Comparison of ENCODE assay signal across 1 cellular context in the genomic region with DNA sequence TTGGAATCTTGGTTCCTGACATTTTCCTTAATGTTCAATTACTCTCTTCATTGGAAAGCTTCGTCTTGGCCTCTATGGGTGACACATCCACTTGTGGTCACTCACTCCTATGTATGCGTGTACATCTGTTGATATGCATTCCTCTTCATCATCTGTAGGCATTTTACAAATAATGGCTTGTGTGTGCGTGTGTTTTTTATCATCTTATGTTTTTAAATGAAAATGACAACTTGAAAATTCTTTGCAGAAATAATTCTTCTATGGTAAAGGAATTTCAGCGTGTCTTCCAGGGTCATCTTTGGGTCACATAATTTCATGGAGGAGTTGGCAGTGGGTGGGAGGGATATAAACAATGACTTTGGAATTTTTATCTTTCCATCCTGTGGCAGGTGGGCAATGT.
TF ChIP-seq lines count a peak whose summit lies in the region.

No MANE protein-coding gene starts in this region.

TF ChIP-seq in SK-N-SH, 30 proteins besides CTCF, POLR2A, EP300 and RAD21 (continued from another document):
- TF ChIP-seq, protein P1, sequence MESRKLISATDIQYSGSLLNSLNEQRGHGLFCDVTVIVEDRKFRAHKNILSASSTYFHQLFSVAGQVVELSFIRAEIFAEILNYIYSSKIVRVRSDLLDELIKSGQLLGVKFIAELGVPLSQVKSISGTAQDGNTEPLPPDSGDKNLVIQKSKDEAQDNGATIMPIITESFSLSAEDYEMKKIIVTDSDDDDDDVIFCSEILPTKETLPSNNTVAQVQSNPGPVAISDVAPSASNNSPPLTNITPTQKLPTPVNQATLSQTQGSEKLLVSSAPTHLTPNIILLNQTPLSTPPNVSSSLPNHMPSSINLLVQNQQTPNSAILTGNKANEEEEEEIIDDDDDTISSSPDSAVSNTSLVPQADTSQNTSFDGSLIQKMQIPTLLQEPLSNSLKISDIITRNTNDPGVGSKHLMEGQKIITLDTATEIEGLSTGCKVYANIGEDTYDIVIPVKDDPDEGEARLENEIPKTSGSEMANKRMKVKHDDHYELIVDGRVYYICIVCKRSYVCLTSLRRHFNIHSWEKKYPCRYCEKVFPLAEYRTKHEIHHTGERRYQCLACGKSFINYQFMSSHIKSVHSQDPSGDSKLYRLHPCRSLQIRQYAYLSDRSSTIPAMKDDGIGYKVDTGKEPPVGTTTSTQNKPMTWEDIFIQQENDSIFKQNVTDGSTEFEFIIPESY (IDR thresholded peaks at IDR 0.05; ENCODE audit: borderline replicate concordance, low read depth): peak; percentile 85
- TF ChIP-seq, protein P2, sequence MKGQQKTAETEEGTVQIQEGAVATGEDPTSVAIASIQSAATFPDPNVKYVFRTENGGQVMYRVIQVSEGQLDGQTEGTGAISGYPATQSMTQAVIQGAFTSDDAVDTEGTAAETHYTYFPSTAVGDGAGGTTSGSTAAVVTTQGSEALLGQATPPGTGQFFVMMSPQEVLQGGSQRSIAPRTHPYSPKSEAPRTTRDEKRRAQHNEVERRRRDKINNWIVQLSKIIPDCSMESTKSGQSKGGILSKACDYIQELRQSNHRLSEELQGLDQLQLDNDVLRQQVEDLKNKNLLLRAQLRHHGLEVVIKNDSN (IDR thresholded peaks at IDR 0.05; ENCODE audit: borderline replicate concordance, low read depth): no peak
- TF ChIP-seq FOXJ3 (CRISPR knock-in tag; IDR thresholded peaks at IDR 0.05) (no peak), MXI1 (IDR thresholded peaks at IDR 0.05; ENCODE audit: low read depth, low read length) (no peak), NFIC (IDR thresholded peaks at IDR 0.05; ENCODE audit: borderline replicate concordance) (peak; percentile 92), GATA2 (CRISPR knock-in tag; IDR thresholded peaks at IDR 0.05) (no peak), MEF2A (IDR thresholded peaks at IDR 0.05; ENCODE audit: borderline replicate concordance, low read depth) (peak; percentile 89), FOSL2 (IDR thresholded peaks at IDR 0.05; ENCODE audit: borderline replicate concordance, low read depth) (peak; percentile 79), CHD2 (IDR thresholded peaks at IDR 0.05; ENCODE audit: low read length, partially characterized antibody) (no peak), JUND (IDR thresholded peaks at IDR 0.05) (peak; percentile 95), SMC3 (IDR thresholded peaks at IDR 0.05; ENCODE audit: low read depth, low read length) (no peak)
- TF ChIP-seq, protein P3, sequence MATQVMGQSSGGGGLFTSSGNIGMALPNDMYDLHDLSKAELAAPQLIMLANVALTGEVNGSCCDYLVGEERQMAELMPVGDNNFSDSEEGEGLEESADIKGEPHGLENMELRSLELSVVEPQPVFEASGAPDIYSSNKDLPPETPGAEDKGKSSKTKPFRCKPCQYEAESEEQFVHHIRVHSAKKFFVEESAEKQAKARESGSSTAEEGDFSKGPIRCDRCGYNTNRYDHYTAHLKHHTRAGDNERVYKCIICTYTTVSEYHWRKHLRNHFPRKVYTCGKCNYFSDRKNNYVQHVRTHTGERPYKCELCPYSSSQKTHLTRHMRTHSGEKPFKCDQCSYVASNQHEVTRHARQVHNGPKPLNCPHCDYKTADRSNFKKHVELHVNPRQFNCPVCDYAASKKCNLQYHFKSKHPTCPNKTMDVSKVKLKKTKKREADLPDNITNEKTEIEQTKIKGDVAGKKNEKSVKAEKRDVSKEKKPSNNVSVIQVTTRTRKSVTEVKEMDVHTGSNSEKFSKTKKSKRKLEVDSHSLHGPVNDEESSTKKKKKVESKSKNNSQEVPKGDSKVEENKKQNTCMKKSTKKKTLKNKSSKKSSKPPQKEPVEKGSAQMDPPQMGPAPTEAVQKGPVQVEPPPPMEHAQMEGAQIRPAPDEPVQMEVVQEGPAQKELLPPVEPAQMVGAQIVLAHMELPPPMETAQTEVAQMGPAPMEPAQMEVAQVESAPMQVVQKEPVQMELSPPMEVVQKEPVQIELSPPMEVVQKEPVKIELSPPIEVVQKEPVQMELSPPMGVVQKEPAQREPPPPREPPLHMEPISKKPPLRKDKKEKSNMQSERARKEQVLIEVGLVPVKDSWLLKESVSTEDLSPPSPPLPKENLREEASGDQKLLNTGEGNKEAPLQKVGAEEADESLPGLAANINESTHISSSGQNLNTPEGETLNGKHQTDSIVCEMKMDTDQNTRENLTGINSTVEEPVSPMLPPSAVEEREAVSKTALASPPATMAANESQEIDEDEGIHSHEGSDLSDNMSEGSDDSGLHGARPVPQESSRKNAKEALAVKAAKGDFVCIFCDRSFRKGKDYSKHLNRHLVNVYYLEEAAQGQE (IDR thresholded peaks at IDR 0.05; ENCODE audit: low read depth, low read length): no peak
- TF ChIP-seq, protein P4, sequence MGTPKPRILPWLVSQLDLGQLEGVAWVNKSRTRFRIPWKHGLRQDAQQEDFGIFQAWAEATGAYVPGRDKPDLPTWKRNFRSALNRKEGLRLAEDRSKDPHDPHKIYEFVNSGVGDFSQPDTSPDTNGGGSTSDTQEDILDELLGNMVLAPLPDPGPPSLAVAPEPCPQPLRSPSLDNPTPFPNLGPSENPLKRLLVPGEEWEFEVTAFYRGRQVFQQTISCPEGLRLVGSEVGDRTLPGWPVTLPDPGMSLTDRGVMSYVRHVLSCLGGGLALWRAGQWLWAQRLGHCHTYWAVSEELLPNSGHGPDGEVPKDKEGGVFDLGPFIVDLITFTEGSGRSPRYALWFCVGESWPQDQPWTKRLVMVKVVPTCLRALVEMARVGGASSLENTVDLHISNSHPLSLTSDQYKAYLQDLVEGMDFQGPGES (IDR thresholded peaks at IDR 0.05; ENCODE audit: low read depth, low read length): no peak
